In genomic region chr17:48048321-48049140, GRCh38 we compare ENCODE assay signal across 9 cellular contexts. TPM values are rescaled to one million over a fixed set of nuclear protein-coding genes. Genes with fewer than 3 reads are reported as not detected.
DNase-seq lines count a peak whose midpoint lies in the region; ATAC-seq, FAIRE-seq and TF ChIP-seq lines count a peak whose summit lies in the region.
"Had no signal": no experiment of that assay in that cellular context is flagged by ENCODE, and none has a peak within 500 bp of the region (broad histone marks: within the 10 kb centered on the region; RNA-seq: fewer than 3 reads in every experiment).

Gene NFE2L1 (plus strand): TSS chr17:48048359. CDS start chr17:48051119, 2,760 bp downstream.

- peak in 3 of 10 experiments; percentile 15 to 22 (median 15) for DNase-seq in CD4-positive, alpha-beta T cell
- DNase-seq in NCI-H460 (ENCODE audit: extremely low read depth, low read depth) (peak; percentile 94), foreskin fibroblast (peak; percentile 90 to 97), urothelium cell line (ENCODE audit: low spot score) (peak; percentile 93)

- H3K27me3 Mint-ChIP-seq in CD4-positive, alpha-beta T cell = no peaks in the 10 kb centered on the region
- no peaks in the 10 kb centered on the region for H3K27me3 Mint-ChIP-seq in activated T-helper 17 cell treated with anti-CD3 and anti-CD28 coated beads, Interleukin-2, amount 50 U/mL, for 72 hours
- H3K27me3 Mint-ChIP-seq in nephron (ENCODE audit: low read depth) = no peaks in the 10 kb centered on the region

- peaks cover 47% of the 10 kb centered on the region for H3K36me3 Mint-ChIP-seq in CD4-positive, alpha-beta T cell (ENCODE audit: low read depth)
- H3K36me3 Mint-ChIP-seq in activated T-helper 17 cell treated with anti-CD3 and anti-CD28 coated beads, Interleukin-2, amount 50 U/mL, for 72 hours (ENCODE audit: low read depth) = peaks cover 60% of the 10 kb centered on the region
- H3K36me3 Mint-ChIP-seq in nephron (ENCODE audit: low read depth) = peaks cover 23% of the 10 kb centered on the region

- H3K27me3 ChIP-seq in CD4-positive, alpha-beta T cell (ENCODE audit: control insufficient read depth, insufficient read depth, low read length) = no peaks in the 10 kb centered on the region

- ATAC-seq in CD4-positive, alpha-beta T cell (ENCODE audit: poor library complexity) = peak; percentile 1
- ATAC-seq in GM18867 (IDR thresholded peaks at IDR 0.05; ENCODE audit: unreplicated experiment) = peak; percentile 36
- ATAC-seq in HG03064 (IDR thresholded peaks at IDR 0.05; ENCODE audit: low read depth, unreplicated experiment) = peak; percentile 32
- peak; percentile 43 for ATAC-seq in activated T-helper 17 cell treated with anti-CD3 and anti-CD28 coated beads, Interleukin-2, amount 50 U/mL, for 72 hours (replicated peaks)

- H3K4me3 ChIP-seq in foreskin fibroblast (ENCODE audit: low read depth in 1 of 2, low read length in 2 of 2) = peak within 1 kb of the TSS; percentile 64 to 88

- POLR2A ChIA-PET in CD4-positive, alpha-beta T cell (lab: Charles Lee) = interaction anchor here (0.5 to 3.6 kb wide), 19 partner anchors 9 to 1716 kb away, joined by 3 to 20 read pairs (median 5); partner anchors contain the start of genes CDK5RAP3, FAM117A, PNPO and SNX11

- intact Hi-C loops in CD4-positive, alpha-beta T cell (cut with DNase I, micrococcal nuclease) = loop anchor here (1.0 to 5.0 kb wide), 6 partner anchors 23 to 396 kb away; partner anchors contain the start of genes LRRC46 (in 1 of the 2), MRPL10 (in 1 of the 2) and SNX11 (in 1 of the 2)

- peak within 1 kb of the TSS; percentile 93 for H3K4me3 Mint-ChIP-seq in CD4-positive, alpha-beta T cell
- peak within 1 kb of the TSS; percentile 85 for H3K4me3 Mint-ChIP-seq in activated T-helper 17 cell treated with anti-CD3 and anti-CD28 coated beads, Interleukin-2, amount 50 U/mL, for 72 hours
- H3K4me3 Mint-ChIP-seq in nephron = peak within 1 kb of the TSS; percentile 90 to 97 (median 92)

- peaks cover 65% of the 10 kb centered on the region for H3K4me1 Mint-ChIP-seq in CD4-positive, alpha-beta T cell (ENCODE audit: low read depth)
- peaks cover 38% of the 10 kb centered on the region for H3K4me1 Mint-ChIP-seq in activated T-helper 17 cell treated with anti-CD3 and anti-CD28 coated beads, Interleukin-2, amount 50 U/mL, for 72 hours
- H3K4me1 Mint-ChIP-seq in nephron = peaks cover 67% of the 10 kb centered on the region

- no peaks in the 10 kb centered on the region for H3K9me3 ChIP-seq in CD4-positive, alpha-beta T cell (ENCODE audit: control insufficient read depth, low read length)

- no peak for FAIRE-seq in urothelium cell line (lab: Jason Lieb, UNC)
- FAIRE-seq: islet of Langerhans had no signal

- CTCF ChIA-PET in CD4-positive, alpha-beta T cell (lab: Charles Lee) = interaction anchor here (0.6 to 6.1 kb wide), 5 partner anchors 12 to 211 kb away, joined by 3 to 35 read pairs (median 3); partner anchors contain the start of gene CDK5RAP3

- H3K27ac ChIP-seq in CD4-positive, alpha-beta T cell (ENCODE audit: low read depth, low read length) = peak within 1 kb of the TSS; percentile 82

- H3K9me3 Mint-ChIP-seq in CD4-positive, alpha-beta T cell = no peaks in the 10 kb centered on the region
- H3K9me3 Mint-ChIP-seq in activated T-helper 17 cell treated with anti-CD3 and anti-CD28 coated beads, Interleukin-2, amount 50 U/mL, for 72 hours = no peaks in the 10 kb centered on the region
- no peaks in the 10 kb centered on the region for H3K9me3 Mint-ChIP-seq in nephron

- no peak for TF ChIP-seq CTCF in CD4-positive, alpha-beta T cell (IDR thresholded peaks at IDR 0.05)
- TF ChIP-seq CTCF in foreskin fibroblast (IDR thresholded peaks at IDR 0.05; ENCODE audit: low read depth, low read length) (no peak), nephron (IDR thresholded peaks at IDR 0.05; ENCODE audit: unreplicated experiment in 3 of 3) (no peak)

- peak within 1 kb of the TSS; percentile 94 for H3K27ac Mint-ChIP-seq in CD4-positive, alpha-beta T cell
- H3K27ac Mint-ChIP-seq in activated T-helper 17 cell treated with anti-CD3 and anti-CD28 coated beads, Interleukin-2, amount 50 U/mL, for 72 hours = peak within 1 kb of the TSS; percentile 96
- peak within 1 kb of the TSS; percentile 98 to 99 (median 99) for H3K27ac Mint-ChIP-seq in nephron

RNA-seq across cellular contexts. Expression of gene NFE2L1, which starts in this region (rescaled TPM):
- 10 to 100 TPM; 28.1 to 30.6 TPM for total RNA-seq in CD4-positive, alpha-beta T cell
- 123 and 142 TPM in 2 replicates for total RNA-seq in NCI-H460 (2014; rRNA removed; shearing (Covaris generic))
- polyA plus RNA-seq in NCI-H460 (2014; cell fraction: nucleus; rRNA removed) = 122 and 134 TPM in 2 replicates
- total RNA-seq in activated T-helper 17 cell treated with anti-CD3 and anti-CD28 coated beads, Interleukin-2, amount 50 U/mL, for 72 hours = 10 to 100 TPM; 77.7 to 91.8 TPM
